Comparison of ENCODE assay signal across 26 cellular contexts in genomic region chr1:57966340-57966739, GRCh38.
"Had no signal": no experiment of that assay in that cellular context is flagged by ENCODE, and none has a peak within 500 bp of the region (broad histone marks: within the 10 kb centered on the region; RNA-seq: fewer than 3 reads in every experiment).

No MANE protein-coding gene starts in this region.

- H3K27me3 ChIP-seq: esophagus muscularis mucosa, gastrocnemius medialis, heart right ventricle, spleen, tibial artery, upper lobe of right lung, vagina had no signal

- H3K36me3 Mint-ChIP-seq: memory B cell; mesothelial cell of epicardium; natural killer cell treated with Interleukin-12 subunit alpha and Interleukin-12 subunit beta and Interleukin-15 and Interleukin-18, amount 100 ng/mL, for 72 hours; stimulated activated memory B cell treated with anti-CD40 and anti-IgM and Interleukin-4, amounts not matched to agents 10 μg/mL and 1 μg/mL and 100 μg/mL, for 72 hours had no signal

- H3K4me3 Mint-ChIP-seq: memory B cell; mesothelial cell of epicardium; natural killer cell treated with Interleukin-12 subunit alpha and Interleukin-12 subunit beta and Interleukin-15 and Interleukin-18, amount 100 ng/mL, for 72 hours; stimulated activated memory B cell treated with anti-CD40 and anti-IgM and Interleukin-4, amounts not matched to agents 10 μg/mL and 1 μg/mL and 100 μg/mL, for 72 hours; stimulated activated naive CD8-positive, alpha-beta T cell treated with anti-CD3 and anti-CD28 coated beads, Interleukin-15, Interleukin-2, amounts not matched to agents 100 ng/mL and 50 ng/mL, for 24 hours had no signal

- H3K27ac ChIP-seq: epithelial cell of prostate, esophagus muscularis mucosa, gastrocnemius medialis, heart right ventricle, left ventricle myocardium inferior, lower lobe of right lung, parathyroid adenoma, psoas muscle, spleen, tibial artery, upper lobe of right lung, vagina had no signal

- H2AFZ ChIP-seq: parathyroid adenoma had no signal

- H3K9ac ChIP-seq: parathyroid adenoma had no signal

- H3K36me3 ChIP-seq: esophagus muscularis mucosa, gastrocnemius medialis, heart right ventricle, left ventricle myocardium inferior, lower lobe of right lung, spleen, tibial artery, upper lobe of right lung, vagina had no signal

- H3K9me3 Mint-ChIP-seq: memory B cell; mesothelial cell of epicardium; natural killer cell treated with Interleukin-12 subunit alpha and Interleukin-12 subunit beta and Interleukin-15 and Interleukin-18, amount 100 ng/mL, for 72 hours; stimulated activated memory B cell treated with anti-CD40 and anti-IgM and Interleukin-4, amounts not matched to agents 10 μg/mL and 1 μg/mL and 100 μg/mL, for 72 hours had no signal

- DNase-seq: effector memory CD4-positive, alpha-beta T cell; gastrocnemius medialis; heart right ventricle; hypothalamus; kidney; left cardiac atrium; lower lobe of right lung; occipital lobe; psoas muscle; retina; spleen; stimulated activated CD4-positive, alpha-beta T cell treated with anti-CD3 and anti-CD28 coated beads, Interleukin-15, amount 100 ng/mL, for 24 hours; stimulated activated CD4-positive, alpha-beta T cell treated with anti-CD3 and anti-CD28 coated beads, Interleukin-1b, Interleukin-23, amount 100 ng/mL, for 48 hours; stimulated activated CD4-positive, alpha-beta T cell treated with anti-CD3 and anti-CD28 coated beads, Interleukin-4, amount 100 ng/mL, for 24 hours; tibial artery; upper lobe of right lung had no signal

- H3K9me3 ChIP-seq: esophagus muscularis mucosa, gastrocnemius medialis, heart right ventricle, left ventricle myocardium inferior, lower lobe of right lung, psoas muscle, spleen, tibial artery, upper lobe of right lung, vagina had no signal

- H3K4me1 Mint-ChIP-seq: memory B cell; mesothelial cell of epicardium; stimulated activated memory B cell treated with anti-CD40 and anti-IgM and Interleukin-4, amounts not matched to agents 10 μg/mL and 1 μg/mL and 100 μg/mL, for 72 hours had no signal

- H3K27me3 Mint-ChIP-seq: stimulated activated memory B cell treated with anti-CD40 and anti-IgM and Interleukin-4, amounts not matched to agents 10 μg/mL and 1 μg/mL and 100 μg/mL, for 72 hours; stimulated activated naive CD8-positive, alpha-beta T cell treated with anti-CD3 and anti-CD28 coated beads, Interleukin-15, Interleukin-2, amounts not matched to agents 100 ng/mL and 50 ng/mL, for 24 hours had no signal

- H3K4me1 ChIP-seq: esophagus muscularis mucosa, gastrocnemius medialis, heart right ventricle, left ventricle myocardium inferior, lower lobe of right lung, parathyroid adenoma, psoas muscle, spleen, tibial artery, upper lobe of right lung, vagina had no signal

- H3K79me2 ChIP-seq: parathyroid adenoma had no signal

- H3K4me3 ChIP-seq: esophagus muscularis mucosa, gastrocnemius medialis, heart right ventricle, left ventricle myocardium inferior, lower lobe of right lung, psoas muscle, spleen, tibial artery, upper lobe of right lung, vagina had no signal

- H3K27ac Mint-ChIP-seq: memory B cell; mesothelial cell of epicardium; natural killer cell treated with Interleukin-12 subunit alpha and Interleukin-12 subunit beta and Interleukin-15 and Interleukin-18, amount 100 ng/mL, for 72 hours; stimulated activated memory B cell treated with anti-CD40 and anti-IgM and Interleukin-4, amounts not matched to agents 10 μg/mL and 1 μg/mL and 100 μg/mL, for 72 hours; stimulated activated naive CD8-positive, alpha-beta T cell treated with anti-CD3 and anti-CD28 coated beads, Interleukin-15, Interleukin-2, amounts not matched to agents 100 ng/mL and 50 ng/mL, for 24 hours had no signal
